In genomic region chr2:71926098-71926466, GRCh38 we compare ENCODE assay signal across 10 cellular contexts.
"Had no signal": no experiment of that assay in that cellular context is flagged by ENCODE, and none has a peak within 500 bp of the region (broad histone marks: within the 10 kb centered on the region; RNA-seq: fewer than 3 reads in every experiment).

No MANE protein-coding gene starts in this region.

- H3K27ac Mint-ChIP-seq: activated naive CD4-positive, alpha-beta T cell treated with anti-CD3 and anti-CD28 coated beads, Interleukin-2, amount 50 U/mL, for 24 hours; dendritic cell treated with granulocyte-macrophage colony-stimulating factor and Interleukin-4, amounts not matched to agents 40 ng/mL and 50 ng/mL, for 4 days had no signal

- H3K9me3 Mint-ChIP-seq: activated naive CD4-positive, alpha-beta T cell treated with anti-CD3 and anti-CD28 coated beads, Interleukin-2, amount 50 U/mL, for 24 hours had no signal

- H3K36me3 ChIP-seq: tibial artery had no signal

- H3K4me3 ChIP-seq: smooth muscle cell, tibial artery had no signal

- H3K27me3 ChIP-seq: tibial artery had no signal

- H3K27ac ChIP-seq: tibial artery had no signal

- H3K4me3 Mint-ChIP-seq: activated naive CD4-positive, alpha-beta T cell treated with anti-CD3 and anti-CD28 coated beads, Interleukin-2, amount 50 U/mL, for 24 hours; dendritic cell treated with granulocyte-macrophage colony-stimulating factor and Interleukin-4, amounts not matched to agents 40 ng/mL and 50 ng/mL, for 4 days had no signal

- H3K36me3 Mint-ChIP-seq: activated naive CD4-positive, alpha-beta T cell treated with anti-CD3 and anti-CD28 coated beads, Interleukin-2, amount 50 U/mL, for 24 hours had no signal

- H3K4me1 Mint-ChIP-seq: activated naive CD4-positive, alpha-beta T cell treated with anti-CD3 and anti-CD28 coated beads, Interleukin-2, amount 50 U/mL, for 24 hours had no signal

- H3K27me3 Mint-ChIP-seq: activated naive CD4-positive, alpha-beta T cell treated with anti-CD3 and anti-CD28 coated beads, Interleukin-2, amount 50 U/mL, for 24 hours; dendritic cell treated with granulocyte-macrophage colony-stimulating factor and Interleukin-4, amounts not matched to agents 40 ng/mL and 50 ng/mL, for 4 days had no signal

- H3K9me3 ChIP-seq: tibial artery had no signal

- DNase-seq: activated CD4-positive, alpha-beta T cell treated with anti-CD3 and anti-CD28 coated beads for 1 hour; activated CD4-positive, alpha-beta T cell treated with anti-CD3 and anti-CD28 coated beads, Interleukin-2, amount 50 U/mL, for 48 hours; central memory CD4-positive, alpha-beta T cell; erythroblast; hypothalamus; SW 1271 had no signal

- H3K4me2 ChIP-seq: smooth muscle cell had no signal
